Comparison of ENCODE assay signal across 8 cellular contexts in the genomic region with DNA sequence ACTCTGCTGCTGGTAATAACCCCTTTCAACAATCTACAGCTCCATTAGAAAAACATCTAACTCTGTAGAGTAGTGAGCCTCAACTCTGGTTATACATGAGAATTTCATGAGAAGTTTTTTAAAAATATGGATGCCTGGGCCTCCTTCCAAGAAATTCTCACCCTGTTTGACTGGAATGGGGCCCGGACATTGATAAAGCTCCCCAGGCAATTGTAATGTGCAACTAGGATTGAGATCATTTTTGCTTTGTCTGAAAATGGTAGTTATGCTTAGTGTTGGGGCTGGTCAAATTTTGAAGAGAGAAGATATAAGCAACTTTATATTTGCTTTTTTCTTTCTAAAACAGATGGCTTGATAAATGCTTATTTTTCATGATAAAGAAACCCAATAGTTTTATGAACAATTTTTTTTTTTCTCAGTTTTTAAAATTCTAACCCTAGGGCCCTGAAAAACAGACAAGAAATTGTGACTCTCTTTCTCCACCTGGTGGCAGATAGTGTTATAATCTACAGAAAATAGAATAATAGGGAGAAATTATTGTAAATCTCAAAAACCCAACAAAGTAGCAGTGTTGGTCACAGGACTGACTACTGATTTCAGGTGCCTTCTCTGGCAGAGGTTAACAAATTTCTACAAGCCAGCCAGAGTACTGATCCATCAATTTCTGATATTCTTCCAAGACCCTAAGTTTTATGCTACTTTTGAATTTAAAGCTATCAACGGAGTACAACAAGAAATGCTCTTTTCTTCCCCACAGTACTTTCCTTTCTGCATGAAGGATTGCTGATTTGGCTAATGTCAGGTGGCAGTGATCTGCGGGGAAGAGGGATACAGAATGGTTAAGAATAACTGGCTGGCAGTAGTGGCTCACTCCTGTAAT.
A peak's percentile ranks its signal among the peaks of the same experiment; 100 is the strongest.
DNase-seq lines count a peak whose midpoint lies in the region; ATAC-seq and TF ChIP-seq lines count a peak whose summit lies in the region.

No MANE protein-coding gene starts in this region.

- H3K9ac ChIP-seq in neural cell (ENCODE audit: low read length) = no peak overlapping the region

- no peaks in the 10 kb centered on the region for H4K20me1 ChIP-seq in neural cell (ENCODE audit: insufficient read depth)

- no peak overlapping the region for H3K27ac ChIP-seq in neural cell (ENCODE audit: low read length)

- no peak overlapping the region for H3K4me2 ChIP-seq in neural cell (ENCODE audit: low read length)

- H3F3A ChIP-seq in neural cell (ENCODE audit: insufficient read depth, low read length, poor library complexity, severe bottlenecking) = no peaks in the 10 kb centered on the region

- POLR2A ChIA-PET in GM10248 (lab: Yijun Ruan, JAX) = no interaction called here

- CTCF ChIA-PET in GM10248 (lab: Yijun Ruan, JAX) = interaction anchor here (0.6 to 6.1 kb wide), 5 partner anchors 10 to 180 kb away, joined by 3 to 36 read pairs (median 4); no protein-coding TSS in a partner anchor

- no peaks in the 10 kb centered on the region for H3K27me3 ChIP-seq in MG63
- no peaks in the 10 kb centered on the region for H3K27me3 ChIP-seq in neural cell (ENCODE audit: insufficient read depth, low read depth, low read length)

- H3K79me2 ChIP-seq in neural cell (replicated peaks; ENCODE audit: insufficient read depth, low read length) = no peaks in the 10 kb centered on the region

- no peaks in the 10 kb centered on the region for H3K9me2 ChIP-seq in neural cell (ENCODE audit: insufficient read depth, low read length)

- peak; percentile 72 for TF ChIP-seq RAD21 in neural cell (conservative IDR thresholded peaks at IDR 0.05)

- H3K9me3 ChIP-seq in MG63 = no peaks in the 10 kb centered on the region
- H3K9me3 ChIP-seq in neural cell (ENCODE audit: low read length) = no peaks in the 10 kb centered on the region

- peak; percentile 28 for TF ChIP-seq CTCF in GM10248 (IDR thresholded peaks at IDR 0.05; ENCODE audit: control extremely low read depth, extremely low read depth, low read depth, missing control alignments)
- peak; percentile 71 for TF ChIP-seq CTCF in neural cell (IDR thresholded peaks at IDR 0.05; ENCODE audit: poor library complexity, severe bottlenecking)

- H3K36me3 ChIP-seq in MG63 (no peaks in the 10 kb centered on the region), neural cell (ENCODE audit: insufficient read depth, low read length) (no peaks in the 10 kb centered on the region)

- TF ChIP-seq EP300 in neural cell (conservative IDR thresholded peaks at IDR 0.05; ENCODE audit: poor library complexity, severe bottlenecking) = no peak

- no peak overlapping the region for H2AFZ ChIP-seq in neural cell (ENCODE audit: low read depth, low read length)

- H3K4me3 ChIP-seq in MG63 (no peak overlapping the region), neural cell (ENCODE audit: low read length) (no peak overlapping the region)

- ATAC-seq in HG03039 (IDR thresholded peaks at IDR 0.05; ENCODE audit: unreplicated experiment) = no peak

- DNase-seq in GM10248 (ENCODE audit: extremely low spot score) (peak; percentile 15), MG63 (peak; percentile 30), dermis microvascular lymphatic vessel endothelial cell (ENCODE audit: low read depth in 2 of 2) (peak; percentile 36 to 58), activated T-cell treated with anti-CD3 and anti-CD28 coated beads for 4 hours (no peak), NCI-H2107 treated with DMSO at 0.1 percent for 48 hours (lab: John Stamatoyannopoulos, UW; ENCODE audit: unreplicated experiment) (no peak)
- no peak for DNase-seq in activated effector memory CD4-positive, alpha-beta T cell treated with Interleukin-2 at 50 U/mL for 16 hours

TF ChIP-seq in neural cell, 6 proteins besides CTCF, POLR2A, EP300 and RAD21:
- TF ChIP-seq TAF1 (IDR thresholded peaks at IDR 0.05; ENCODE audit: low read depth) = no peak
- TF ChIP-seq EZH2 (IDR thresholded peaks at IDR 0.05; ENCODE audit: borderline replicate concordance, insufficient read depth, low read length, poor library complexity, severe bottlenecking) = no peak
- TF ChIP-seq SMC3 (conservative IDR thresholded peaks at IDR 0.05; ENCODE audit: poor library complexity) = peak; percentile 79
TF ChIP-seq in neural cell: peak in this region for 1.

Comparison
In these comparisons a context has a peak if more than half of its experiments do, and no peak if none do; other contexts are left out.
1. DNase-seq: peak in GM10248 (single experiment), MG63 (single experiment) and dermis microvascular lymphatic vessel endothelial cell (2 of 2); none in activated T-cell treated with anti-CD3 and anti-CD28 coated beads for 4 hours (single experiment), activated effector memory CD4-positive, alpha-beta T cell treated with Interleukin-2 at 50 U/mL for 16 hours (single experiment) and NCI-H2107 treated with DMSO at 0.1 percent for 48 hours (single experiment).